29 cellular contexts compared by ENCODE assay signal in the genomic region with DNA sequence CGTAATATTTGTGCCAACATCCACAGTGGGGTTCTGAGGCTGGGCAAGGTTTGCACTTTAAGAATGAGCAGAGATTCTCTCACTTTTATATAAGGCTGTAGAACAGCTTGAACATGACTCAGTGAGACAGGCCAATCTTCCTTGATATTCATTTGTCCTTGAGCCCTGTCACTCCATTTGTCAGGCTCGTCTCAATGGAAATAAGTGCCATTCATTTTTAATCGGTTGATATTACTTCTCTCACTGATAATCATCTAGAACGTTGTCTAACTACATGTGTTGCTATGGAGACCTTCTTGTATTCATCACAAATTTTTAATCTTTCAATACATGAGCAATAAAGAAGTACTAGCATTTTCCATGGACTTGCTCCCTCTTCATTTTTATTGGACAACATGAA.
"Had no signal": no experiment of that assay in that cellular context is flagged by ENCODE, and none has a peak within 500 bp of the region (broad histone marks: within the 10 kb centered on the region; RNA-seq: fewer than 3 reads in every experiment).

No MANE protein-coding gene starts in this region.

- H3K9me3 ChIP-seq: left lung, lower lobe of right lung, mucosa of descending colon, ovary, prostate gland, stomach, testis, thyroid gland, transverse colon, upper lobe of left lung, vagina had no signal

- H3K27ac ChIP-seq: left lung, lower lobe of right lung, ovary, prostate gland, skin epidermis, stomach, testis, thyroid gland, transverse colon, upper lobe of left lung, vagina had no signal

- H3K36me3 ChIP-seq: left lung, lower lobe of right lung, ovary, prostate gland, stomach, thyroid gland, transverse colon, upper lobe of left lung, vagina had no signal

- H3K4me3 ChIP-seq: left lung, lower lobe of right lung, mucosa of descending colon, ovary, prostate gland, skin epidermis, stomach, testis, thyroid gland, transverse colon, upper lobe of left lung, vagina had no signal

- H3K27me3 ChIP-seq: left lung, ovary, stomach, testis, thyroid gland, transverse colon, upper lobe of left lung, vagina had no signal

- DNase-seq: hypothalamus; immature natural killer cell; kidney; left colon; left lung; lower lobe of right lung; mammary epithelial cell; mesenchymal stem cell; midbrain; mucosa of descending colon; naive thymus-derived CD4-positive, alpha-beta T cell; ovary; posterior cingulate gyrus; retina; right cardiac atrium; stimulated activated CD4-positive, alpha-beta T cell treated with anti-CD3 and anti-CD28 coated beads, Interleukin-12 subunit alpha, Interleukin-12 subunit beta, amount 100 ng/mL, for 4 hours; stimulated activated CD4-positive, alpha-beta T cell treated with anti-CD3 and anti-CD28 coated beads, Interleukin-15, amount 100 ng/mL, for 24 hours; stimulated activated CD4-positive, alpha-beta T cell treated with anti-CD3 and anti-CD28 coated beads, Interleukin-2, amount 100 ng/mL, for 24 hours; stimulated activated CD4-positive, alpha-beta T cell treated with anti-CD3 and anti-CD28 coated beads, Interleukin-4, amount 100 ng/mL, for 1 hour; stimulated activated naive B cell treated with anti-CD40 and anti-IgM and Interleukin-4, amounts not matched to agents 10 μg/mL and 1 μg/mL and 100 μg/mL, for 72 hours; stimulated activated naive CD8-positive, alpha-beta T cell treated with anti-CD3 and anti-CD28 coated beads, Interleukin-15, Interleukin-2, amounts not matched to agents 100 U/mL and 50 U/mL, for 24 hours; stomach; testis; thyroid gland; transverse colon; upper lobe of left lung had no signal

- H3K4me1 ChIP-seq: left lung, lower lobe of right lung, prostate gland, stomach, testis, thyroid gland, transverse colon, upper lobe of left lung, vagina had no signal
